In the genomic region with DNA sequence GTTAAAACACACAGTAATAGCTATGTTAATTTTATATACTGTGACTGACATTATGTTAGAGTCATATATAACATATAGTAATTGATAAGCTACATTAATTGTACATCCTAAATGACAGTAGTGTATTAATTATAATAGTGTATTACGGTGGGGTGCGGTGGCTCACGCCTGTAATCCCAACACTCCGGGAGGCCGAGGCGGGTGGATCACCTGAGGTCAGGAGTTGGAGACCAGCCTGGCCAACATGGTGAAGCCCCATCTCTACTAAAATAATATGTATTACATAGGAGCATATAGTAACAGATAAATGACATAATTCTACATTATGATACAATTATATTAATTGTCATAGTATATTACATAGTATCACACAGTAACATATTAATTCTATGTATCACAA, we compare ENCODE assay signal across 16 cellular contexts. TPM values are rescaled to one million over a fixed set of nuclear protein-coding genes. Genes with fewer than 3 reads are reported as not detected.
DNase-seq lines count a peak whose midpoint lies in the region; ATAC-seq, FAIRE-seq and TF ChIP-seq lines count a peak whose summit lies in the region.
"Had no signal": no experiment of that assay in that cellular context is flagged by ENCODE, and none has a peak within 500 bp of the region (broad histone marks: within the 10 kb centered on the region; RNA-seq: fewer than 3 reads in every experiment).

No MANE protein-coding gene starts in this region.

- H3K9me2 ChIP-seq in PC-3 (replicated peaks; ENCODE audit: low read length): no peaks in the 10 kb centered on the region

- POLR2A ChIA-PET in WTC11 (lab: Charles Lee) (no interaction called here), PC-3 (lab: Charles Lee; ENCODE audit: unreplicated experiment) (no interaction called here)

- TF ChIP-seq POLR2A in spleen (IDR thresholded peaks at IDR 0.05): no peak

- H3K9me3 ChIP-seq in kidney (ENCODE audit: control insufficient read depth in 1 of 2, low read length in 2 of 2) (no peaks in the 10 kb centered on the region), spleen (peaks cover 0 to 19% (median 6%) of the 10 kb centered on the region in 8 donors), PC-3 (ENCODE audit: low read length) (no peaks in the 10 kb centered on the region)
- H3K9me3 ChIP-seq: A549 had no signal

- H3K9me3 Mint-ChIP-seq in activated T-cell treated with anti-CD3 and anti-CD28 coated beads, Interleukin-2, amount 50 U/mL, for 4 hours: peaks cover 10% of the 10 kb centered on the region
- peaks cover 32% of the 10 kb centered on the region for H3K9me3 Mint-ChIP-seq in WTC11
- H3K9me3 Mint-ChIP-seq: IgD-negative memory B cell had no signal

- no peaks in the 10 kb centered on the region for H3F3A ChIP-seq in PC-3 (ENCODE audit: low read length, unreplicated experiment)

- no TSS peak for BruUV-seq in PC-3 (replicated peaks; lab: Mats Ljungman, UMichigan)

- CTCF ChIA-PET in WTC11 (lab: Charles Lee): no interaction called here
- CTCF ChIA-PET in PC-3 (lab: Charles Lee): no interaction called here

- intact Hi-C loops in kidney (cut with DNase I): loop anchor here (10.0 kb wide), 1 partner anchor 46 kb away; the partner anchor contains the start of gene SLC25A6
- intact Hi-C loops in spleen (cut with DNase I; ENCODE audit: low total_unique reads): no loop called here
- intact Hi-C loops in PC-3 (cut with micrococcal nuclease): no loop called here

- H3K79me2 ChIP-seq in PC-3 (ENCODE audit: low read length): no peaks in the 10 kb centered on the region

- H3K4me1 ChIP-seq in kidney (ENCODE audit: control insufficient read depth in 1 of 2, insufficient read depth in 1 of 2, low read depth in 1 of 2, low read length in 2 of 2): no peaks in the 10 kb centered on the region
- H3K4me1 ChIP-seq in spleen: no peaks in the 10 kb centered on the region
- H3K4me1 ChIP-seq in PC-3 (ENCODE audit: insufficient read depth, low read length): no peaks in the 10 kb centered on the region
- H3K4me1 ChIP-seq: A549; BLaER1 treated with 17β-estradiol and CSF1 and Interleukin-3, amounts not matched to agents 10 nM and 100 nM had no signal

- H3K4me3 Mint-ChIP-seq in activated T-cell treated with anti-CD3 and anti-CD28 coated beads, Interleukin-2, amount 50 U/mL, for 4 hours: no peak overlapping the region
- H3K4me3 Mint-ChIP-seq in WTC11: no peak overlapping the region
- H3K4me3 Mint-ChIP-seq: H9, IgD-negative memory B cell had no signal

- FAIRE-seq in kidney (lab: Jason Lieb, UNC): no peak
- FAIRE-seq: A549 had no signal

- H3K4me2 ChIP-seq in PC-3 (ENCODE audit: low read length): no peak overlapping the region
- H3K4me2 ChIP-seq: A549; BLaER1 treated with 17β-estradiol and CSF1 and Interleukin-3, amounts not matched to agents 10 nM and 100 nM had no signal

- H3K4me1 Mint-ChIP-seq in activated T-cell treated with anti-CD3 and anti-CD28 coated beads, Interleukin-2, amount 50 U/mL, for 4 hours (ENCODE audit: low read depth): peaks cover 2% of the 10 kb centered on the region
- H3K4me1 Mint-ChIP-seq in WTC11: no peaks in the 10 kb centered on the region
- H3K4me1 Mint-ChIP-seq: H9, IgD-negative memory B cell had no signal

- no peak for ATAC-seq in activated T-cell treated with anti-CD3 and anti-CD28 coated beads, Interleukin-2, amount 50 U/mL, for 4 hours
- ATAC-seq in WTC11: no peak
- no peak for ATAC-seq in PC-3
- ATAC-seq: A549 had no signal

- no peaks in the 10 kb centered on the region for H4K20me1 ChIP-seq in PC-3 (ENCODE audit: low read length)

- H3K27ac ChIP-seq in kidney (ENCODE audit: low read depth in 2 of 2, low read length in 2 of 2): no peak overlapping the region
- H3K27ac ChIP-seq in spleen: no peak overlapping the region
- no peak overlapping the region for H3K27ac ChIP-seq in PC-3 (ENCODE audit: low read length)
- H3K27ac ChIP-seq: A549; BLaER1 treated with 17β-estradiol and CSF1 and Interleukin-3, amounts not matched to agents 10 nM and 100 nM had no signal

- H3K9ac ChIP-seq in kidney (ENCODE audit: low read length in 2 of 2): no peak overlapping the region
- H3K9ac ChIP-seq in PC-3 (ENCODE audit: low read length): no peak overlapping the region
- H3K9ac ChIP-seq: BLaER1 treated with 17β-estradiol and CSF1 and Interleukin-3, amounts not matched to agents 10 nM and 100 nM had no signal

- no peaks in the 10 kb centered on the region for H3K27me3 Mint-ChIP-seq in activated T-cell treated with anti-CD3 and anti-CD28 coated beads, Interleukin-2, amount 50 U/mL, for 4 hours (ENCODE audit: low read depth)
- no peaks in the 10 kb centered on the region for H3K27me3 Mint-ChIP-seq in WTC11 (ENCODE audit: low read depth)
- H3K27me3 Mint-ChIP-seq: IgD-negative memory B cell had no signal

- H3K27ac Mint-ChIP-seq in WTC11: no peak overlapping the region
- H3K27ac Mint-ChIP-seq: H9, IgD-negative memory B cell had no signal

- no peak overlapping the region for H2AFZ ChIP-seq in PC-3 (ENCODE audit: low read length)

- peaks cover 41% of the 10 kb centered on the region for H3K36me3 Mint-ChIP-seq in activated T-cell treated with anti-CD3 and anti-CD28 coated beads, Interleukin-2, amount 50 U/mL, for 4 hours (ENCODE audit: insufficient read depth)
- peaks cover 64% of the 10 kb centered on the region for H3K36me3 Mint-ChIP-seq in WTC11

- DNase-seq in activated T-cell treated with anti-CD3 and anti-CD28 coated beads, Interleukin-2, amount 50 U/mL, for 48 hours: peak; percentile 10
- no peak for DNase-seq in activated T-cell treated with anti-CD3 and anti-CD28 coated beads, Interleukin-2, amount 50 U/mL, for 4 hours
- DNase-seq in WTC11 (ENCODE audit: low spot score): peak; percentile 6
- peak; percentile 17 for DNase-seq in kidney
- peak; percentile 23 for DNase-seq in spleen
- no peak for DNase-seq in RPMI8226
- DNase-seq in PC-3: no peak
- DNase-seq in SW 1271 (lab: John Stamatoyannopoulos, UW): no peak
- DNase-seq: H9, NCI-H1105 treated with DMSO at 0.1 percent for 48 hours, NCI-H1694 treated with DMSO at 0.1 percent for 48 hours, NCI-H446, NCI-H69 had no signal

- H3K36me3 ChIP-seq in kidney (ENCODE audit: control insufficient read depth in 1 of 2, insufficient read depth in 2 of 2, low read length in 2 of 2) (peaks cover 9 to 10% of the 10 kb centered on the region in 2 donors), spleen (peaks cover 0 to 83% (median 44%) of the 10 kb centered on the region in 6 donors), PC-3 (ENCODE audit: low read depth, low read length) (no peaks in the 10 kb centered on the region)

- H3K27me3 ChIP-seq in spleen (replicated peaks in 1 of 7) (no peaks in the 10 kb centered on the region), PC-3 (ENCODE audit: low read length) (no peaks in the 10 kb centered on the region)
- H3K27me3 ChIP-seq: BLaER1 treated with 17β-estradiol and CSF1 and Interleukin-3, amounts not matched to agents 10 nM and 100 nM had no signal

- TF ChIP-seq CTCF in WTC11 (IDR thresholded peaks at IDR 0.05) (no peak), kidney (IDR thresholded peaks at IDR 0.05; ENCODE audit: borderline replicate concordance, extremely low read depth, insufficient read depth) (no peak), spleen (IDR thresholded peaks at IDR 0.05 in 8 of 11, conservative IDR thresholded peaks at IDR 0.05 in 3 of 11) (no peak), PC-3 (conservative IDR thresholded peaks at IDR 0.05; ENCODE audit: low read depth, low read length) (no peak)

- H3K4me3 ChIP-seq in kidney (ENCODE audit: low read length in 2 of 2) (no peak overlapping the region), spleen (no peak overlapping the region), PC-3 (ENCODE audit: low read length) (no peak overlapping the region)
- H3K4me3 ChIP-seq: A549; BLaER1 treated with 17β-estradiol and CSF1 and Interleukin-3, amounts not matched to agents 10 nM and 100 nM had no signal

- WGBS in spleen, 5 donors: 95 to 99% (median 99%) methylated on average over 6 of the region's 6 CpGs

TF ChIP-seq in WTC11, 78 proteins besides CTCF, POLR2A, EP300 and RAD21 (continues in another document):
- TF ChIP-seq SP1 (CRISPR knock-in tag; conservative IDR thresholded peaks at IDR 0.05): no peak
- no peak for TF ChIP-seq ATF2 (CRISPR knock-in tag; IDR thresholded peaks at IDR 0.05; ENCODE audit: borderline replicate concordance, low read depth)
- no peak for TF ChIP-seq NFE2L1 (CRISPR knock-in tag; IDR thresholded peaks at IDR 0.05)
- TF ChIP-seq ETV6 (CRISPR knock-in tag; IDR thresholded peaks at IDR 0.05): no peak
- TF ChIP-seq KAT7 (CRISPR knock-in tag; IDR thresholded peaks at IDR 0.05; ENCODE audit: borderline replicate concordance): no peak
- TF ChIP-seq ZNF263 (CRISPR knock-in tag; IDR thresholded peaks at IDR 0.05; ENCODE audit: low read depth): no peak

RNA-seq across cellular contexts. Expression of gene ASMTL, which starts 12.2 kb away (rescaled TPM):
- total RNA-seq in activated T-cell treated with anti-CD3 and anti-CD28 coated beads, Interleukin-2, amount 50 U/mL, for 4 hours: 10 to 100 TPM; 33.0 to 53.2 (median 36.9) TPM
- total RNA-seq in WTC11 (2021): 70.6 to 88.2 TPM (median 83.1 TPM) in 3 replicates
- 33.3 TPM for total RNA-seq in kidney
- 29.9 TPM for polyA plus RNA-seq in kidney (ENCODE audit: insufficient read depth, low read depth, low replicate concordance)
- total RNA-seq in spleen: 10 to 100 TPM; 21.3 to 35.5 (median 27.9) TPM
- 10 to 100 TPM; 25.0 to 28.8 (median 26.6) TPM for polyA plus RNA-seq in spleen
- total RNA-seq in PC-3 (2014; rRNA removed): 6.7 and 10.1 TPM in 2 replicates

RNA-seq across cellular contexts. Expression of gene SLC25A6, which starts 48.6 kb away (rescaled TPM):
- 100 to 1,000 TPM; 518 to 544 (median 518) TPM for total RNA-seq in activated T-cell treated with anti-CD3 and anti-CD28 coated beads, Interleukin-2, amount 50 U/mL, for 4 hours
- total RNA-seq in WTC11 (2021): 627 to 722 TPM (median 720 TPM) in 3 replicates
- 357 TPM for total RNA-seq in kidney
- polyA plus RNA-seq in kidney (ENCODE audit: insufficient read depth, low read depth, low replicate concordance): 654 TPM
- 100 to 1,000 TPM; 255 to 309 (median 297) TPM for total RNA-seq in spleen
- polyA plus RNA-seq in spleen: 100 to 1,000 TPM; 396 to 443 (median 425) TPM
- 169 and 178 TPM in 2 replicates for total RNA-seq in PC-3 (2014; rRNA removed)

Comparison
In these comparisons a context has a peak if more than half of its experiments do, and no peak if none do; other contexts are left out.
1. DNase-seq: peak in activated T-cell treated with anti-CD3 and anti-CD28 coated beads, Interleukin-2, amount 50 U/mL, for 48 hours (2 of 2), WTC11 (single experiment), kidney (single experiment) and spleen (single experiment); none in activated T-cell treated with anti-CD3 and anti-CD28 coated beads, Interleukin-2, amount 50 U/mL, for 4 hours (single experiment), RPMI8226 (single experiment), PC-3 (single experiment) and SW 1271 (0 of 2).